Comparison of ENCODE assay signal across 1 cellular context in genomic region chr3:17949116-17949515, GRCh38.
TF ChIP-seq lines count a peak whose summit lies in the region.

No MANE protein-coding gene starts in this region.

TF ChIP-seq in SK-N-SH, 30 proteins besides CTCF, POLR2A, EP300 and RAD21 (continued from another document):
- TF ChIP-seq REST (IDR thresholded peaks at IDR 0.05; ENCODE audit: low read depth, low read length) (no peak), FOSL2 (IDR thresholded peaks at IDR 0.05; ENCODE audit: borderline replicate concordance, low read depth) (no peak), POLR2AphosphoS5 (IDR thresholded peaks at IDR 0.05; ENCODE audit: low read depth, low read length) (no peak), TEAD4 (IDR thresholded peaks at IDR 0.05; ENCODE audit: borderline replicate concordance, insufficient read depth) (no peak), ELF1 (IDR thresholded peaks at IDR 0.05) (no peak), FOXJ3 (CRISPR knock-in tag; IDR thresholded peaks at IDR 0.05) (no peak), ZBTB33 (IDR thresholded peaks at IDR 0.05; ENCODE audit: borderline replicate concordance, low read depth) (no peak), SMC3 (IDR thresholded peaks at IDR 0.05; ENCODE audit: low read depth, low read length) (no peak), NRF1 (IDR thresholded peaks at IDR 0.05; ENCODE audit: low read depth, low read length) (no peak), USF1 (IDR thresholded peaks at IDR 0.05; ENCODE audit: borderline replicate concordance, low read depth) (no peak), YY1 (IDR thresholded peaks at IDR 0.05; ENCODE audit: low read depth) (no peak), RXRA (IDR thresholded peaks at IDR 0.05; ENCODE audit: borderline replicate concordance, low read depth) (no peak), GATA2 (CRISPR knock-in tag; IDR thresholded peaks at IDR 0.05) (no peak)
- TF ChIP-seq, protein P1, sequence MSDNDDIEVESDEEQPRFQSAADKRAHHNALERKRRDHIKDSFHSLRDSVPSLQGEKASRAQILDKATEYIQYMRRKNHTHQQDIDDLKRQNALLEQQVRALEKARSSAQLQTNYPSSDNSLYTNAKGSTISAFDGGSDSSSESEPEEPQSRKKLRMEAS (IDR thresholded peaks at IDR 0.05; ENCODE audit: low read depth), result no peak
